Comparison of ENCODE assay signal across 19 cellular contexts in the genomic region with DNA sequence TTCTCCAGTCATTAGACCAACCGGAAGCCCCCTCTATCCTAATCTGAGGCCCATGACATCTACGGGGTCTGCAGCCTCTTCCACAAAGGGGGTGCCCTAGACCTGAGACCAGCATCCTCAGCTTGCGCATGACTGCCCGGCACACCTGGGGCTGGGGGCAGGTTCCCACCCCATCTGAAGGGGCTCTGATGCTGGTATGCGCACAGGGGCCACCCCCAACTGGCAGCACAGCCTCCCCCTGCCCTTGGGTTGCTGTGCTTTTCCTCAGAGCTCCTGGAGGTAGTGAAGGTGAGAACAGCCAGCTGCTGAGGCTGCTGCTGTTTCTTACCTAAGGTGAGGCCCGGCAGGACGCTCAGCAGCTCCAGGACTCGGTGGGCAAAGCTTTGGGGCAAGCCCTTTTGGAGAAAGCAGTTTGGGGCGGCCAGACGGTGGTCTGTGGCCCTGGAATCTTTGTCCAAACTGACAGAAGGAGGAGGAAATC. TPM values are rescaled to one million over a fixed set of nuclear protein-coding genes. Genes with fewer than 3 reads are reported as not detected.
DNase-seq lines count a peak whose midpoint lies in the region; ATAC-seq and TF ChIP-seq lines count a peak whose summit lies in the region.
"Had no signal": no experiment of that assay in that cellular context is flagged by ENCODE, and none has a peak within 500 bp of the region (broad histone marks: within the 10 kb centered on the region; RNA-seq: fewer than 3 reads in every experiment).

No MANE protein-coding gene starts in this region.

- peaks cover 11% of the 10 kb centered on the region for H3K27me3 Mint-ChIP-seq in glutamatergic neuron (ENCODE audit: unreplicated experiment)
- H3K27me3 Mint-ChIP-seq: CD4-positive, CD25-positive, alpha-beta regulatory T cell had no signal

- peaks cover 11% of the 10 kb centered on the region for H3K4me1 Mint-ChIP-seq in glutamatergic neuron (ENCODE audit: low read depth, unreplicated experiment)
- H3K4me1 Mint-ChIP-seq: CD4-positive, CD25-positive, alpha-beta regulatory T cell had no signal

- WGBS in GM23248 (ENCODE audit: low coverage in 1 of 2, low lambda C conversion rate in 2 of 2, missing lambda C conversion rate in 2 of 2), 2 experiments = 92 to 96% methylated on average over 10 of the region's 10 CpGs
- WGBS in smooth muscle cell (ENCODE audit: low lambda C conversion rate) = 94% methylated on average over 10 of the region's 10 CpGs
- WGBS in mammary epithelial cell (ENCODE audit: low coverage, missing lambda C conversion rate) = 85% methylated on average over 6 of the region's 10 CpGs

- no peak overlapping the region for H3K4me3 Mint-ChIP-seq in glutamatergic neuron (ENCODE audit: unreplicated experiment)
- H3K4me3 Mint-ChIP-seq: CD4-positive, CD25-positive, alpha-beta regulatory T cell had no signal

- H4K20me1 ChIP-seq in GM23248 (ENCODE audit: insufficient read depth) (no peaks in the 10 kb centered on the region), smooth muscle cell (ENCODE audit: low read depth) (no peaks in the 10 kb centered on the region), mammary epithelial cell (ENCODE audit: insufficient read depth, low read length) (no peaks in the 10 kb centered on the region)

- no peaks in the 10 kb centered on the region for H3K27me3 ChIP-seq in GM23248 (replicated peaks; ENCODE audit: insufficient read depth)
- no peaks in the 10 kb centered on the region for H3K27me3 ChIP-seq in H7 (ENCODE audit: control insufficient read depth, insufficient read depth, low read length)
- H3K27me3 ChIP-seq in smooth muscle cell (ENCODE audit: low read depth) = no peaks in the 10 kb centered on the region
- H3K27me3 ChIP-seq in mammary epithelial cell (ENCODE audit: insufficient read depth, low read length) = no peaks in the 10 kb centered on the region
- H3K27me3 ChIP-seq: MG63 had no signal

- H3K4me1 ChIP-seq in GM23248 (ENCODE audit: insufficient read depth) = peaks cover 14% of the 10 kb centered on the region
- no peaks in the 10 kb centered on the region for H3K4me1 ChIP-seq in smooth muscle cell (ENCODE audit: low read depth)
- no peaks in the 10 kb centered on the region for H3K4me1 ChIP-seq in mammary epithelial cell (ENCODE audit: insufficient read depth, low read length)

- DNase-seq in GM23248 (no peak), H7 (peak; percentile 62), glutamatergic neuron (peak; percentile 2), smooth muscle cell (lab: John Stamatoyannopoulos, UW; ENCODE audit: unreplicated experiment) (no peak), mammary epithelial cell (no peak)
- DNase-seq in activated naive CD4-positive, alpha-beta T cell treated with anti-CD3 and anti-CD28 coated beads, Interleukin-2, amount 50 U/mL, for 16 hours = no peak
- DNase-seq: CD4-positive, CD25-positive, alpha-beta regulatory T cell; DMS79; MG63; NCI-H1417; NCI-H1694 treated with DMSO at 0.1 percent for 48 hours; NCI-H2081 treated with DMSO at 0.1 percent for 48 hours; NCI-H2171 treated with DMSO at 0.1 percent for 48 hours; NCI-H446; NCI-H526; SHP77 treated with DMSO at 0.1 percent for 48 hours had no signal

- H3K4me2 ChIP-seq in GM23248 (ENCODE audit: unreplicated experiment) (peak overlapping the region; percentile 79), smooth muscle cell (peak overlapping the region; percentile 55), mammary epithelial cell (ENCODE audit: insufficient read depth, low read depth, low read length) (no peak overlapping the region)

- intact Hi-C loops in mammary epithelial cell (cut with micrococcal nuclease) = no loop called here

- dilution Hi-C loops in mammary epithelial cell (cut with HindIII; ENCODE audit: low sequenced_read_pairs) = loop anchor here (5.0 kb wide), 7 partner anchors 53 to 278 kb away; partner anchors contain the start of genes DGKQ, GAK and TMEM175

- CTCF ChIA-PET in mammary epithelial cell (lab: Charles Lee; ENCODE audit: low non-redundant PET) = no interaction called here

- H3K9me3 ChIP-seq in GM23248 (ENCODE audit: low read depth) (no peaks in the 10 kb centered on the region), smooth muscle cell (replicated peaks; ENCODE audit: low read depth) (no peaks in the 10 kb centered on the region), mammary epithelial cell (replicated peaks; ENCODE audit: insufficient read depth, low read length) (no peaks in the 10 kb centered on the region)
- H3K9me3 ChIP-seq: MG63 had no signal

- H3K36me3 ChIP-seq in GM23248 (ENCODE audit: low read depth) (peaks cover 4% of the 10 kb centered on the region; the same call in 1 of the 2 replicates), H7 (replicated peaks; ENCODE audit: control insufficient read depth, insufficient read depth, low read length) (no peaks in the 10 kb centered on the region), smooth muscle cell (ENCODE audit: low read depth) (no peaks in the 10 kb centered on the region), mammary epithelial cell (ENCODE audit: insufficient read depth, low read length) (peaks cover 3% of the 10 kb centered on the region)
- H3K36me3 ChIP-seq: MG63 had no signal

- peaks cover 16% of the 10 kb centered on the region for H3K36me3 Mint-ChIP-seq in glutamatergic neuron (ENCODE audit: unreplicated experiment)

- H3K27ac Mint-ChIP-seq in glutamatergic neuron (ENCODE audit: unreplicated experiment) = no peak overlapping the region

- H3F3A ChIP-seq in GM23248 (ENCODE audit: insufficient read depth) (no peaks in the 10 kb centered on the region), smooth muscle cell (ENCODE audit: low read depth) (no peaks in the 10 kb centered on the region)

- peak overlapping the region; percentile 86 for H3K27ac ChIP-seq in GM23248
- no peak overlapping the region for H3K27ac ChIP-seq in smooth muscle cell (ENCODE audit: low read depth)
- H3K27ac ChIP-seq in mammary epithelial cell (ENCODE audit: insufficient read depth, low read depth, low read length) = no peak overlapping the region

- peak overlapping the region; percentile 59; the same call in 1 of the 2 replicates for H3K9ac ChIP-seq in GM23248
- H3K9ac ChIP-seq in smooth muscle cell (ENCODE audit: low read depth) = no peak overlapping the region
- no peak overlapping the region for H3K9ac ChIP-seq in mammary epithelial cell (ENCODE audit: insufficient read depth, low read length)

- ATAC-seq in HG03457 (IDR thresholded peaks at IDR 0.05; ENCODE audit: unreplicated experiment) = no peak

- H2AFZ ChIP-seq in GM23248 = no peak overlapping the region
- H2AFZ ChIP-seq in smooth muscle cell (ENCODE audit: low read depth) = no peak overlapping the region
- H2AFZ ChIP-seq in mammary epithelial cell (ENCODE audit: low read depth, low read length) = no peak overlapping the region

- H3K4me3 ChIP-seq in GM23248 (peak overlapping the region; percentile 21; the same call in 1 of the 2 replicates), H7 (ENCODE audit: insufficient read depth, low read depth, low read length) (no peak overlapping the region), smooth muscle cell (no peak overlapping the region), mammary epithelial cell (replicated peaks in 1 of 3; ENCODE audit: insufficient read depth in 1 of 3, low read depth in 2 of 3, low read length in 3 of 3) (no peak overlapping the region)
- H3K4me3 ChIP-seq: MG63 had no signal

- no peaks in the 10 kb centered on the region for H3K9me2 ChIP-seq in GM23248 (ENCODE audit: insufficient read depth)

- TF ChIP-seq CTCF in glutamatergic neuron (IDR thresholded peaks at IDR 0.05; ENCODE audit: partially characterized antibody, unreplicated experiment) (no peak), smooth muscle cell (IDR thresholded peaks at IDR 0.05; ENCODE audit: borderline replicate concordance, insufficient read depth, poor library complexity, severe bottlenecking) (no peak), mammary epithelial cell (conservative IDR thresholded peaks at IDR 0.05 in 1 of 2, IDR thresholded peaks at IDR 0.05 in 1 of 2; ENCODE audit: extremely low read depth in 1 of 2, insufficient read depth in 1 of 2, low read depth in 1 of 2, low read length in 2 of 2) (no peak)

- peaks cover 13% of the 10 kb centered on the region for H3K9me3 Mint-ChIP-seq in glutamatergic neuron (ENCODE audit: unreplicated experiment)

- no TSS peak for BruUV-seq in mammary epithelial cell (replicated peaks; lab: Mats Ljungman, UMichigan)

- in situ Hi-C loops in GM23248 (cut with MboI) = no loop called here
- in situ Hi-C loops in mammary epithelial cell (cut with MboI; ENCODE audit: low sequenced_read_pairs in 2 of 2) = no loop called here

- no peaks in the 10 kb centered on the region for H3K79me2 ChIP-seq in GM23248 (ENCODE audit: insufficient read depth)
- no peaks in the 10 kb centered on the region for H3K79me2 ChIP-seq in smooth muscle cell (ENCODE audit: low read depth)
- H3K79me2 ChIP-seq in mammary epithelial cell (ENCODE audit: insufficient read depth, low read length) = no peaks in the 10 kb centered on the region

RNA-seq across cellular contexts. Expression of gene CPLX1, which starts 18.9 kb away (rescaled TPM):
- not detected in 2 replicates for total RNA-seq in GM23248 (2014; rRNA removed; shearing (Covaris generic))
- polyA plus RNA-seq in GM23248 (2016; fragmentation: Nextera tagmentation; extraction: Ambion mirVana) (not detected in 2 replicates), smooth muscle cell (not detected in 2 replicates), mammary epithelial cell (0.22 TPM)
- total RNA-seq in H7 (2014; rRNA removed; shearing (Covaris generic)) = 0.15 and 0.62 TPM in 2 replicates
- total RNA-seq in glutamatergic neuron (ENCODE audit: unreplicated experiment) (115 TPM), smooth muscle cell (0.58 TPM in 1 of 2 replicates, not detected in the other), mammary epithelial cell (1 to 10 TPM in 1 of 2 donors, not detected in 1; 1.1 TPM)
- polyA minus RNA-seq in mammary epithelial cell = not detected
- total RNA-seq: LHCN-M2, RPMI7951 had no signal

Comparison
In these comparisons a context has a peak if more than half of its experiments do, and no peak if none do; other contexts are left out.
1. DNase-seq: peak in H7 (single experiment) and glutamatergic neuron (single experiment); none in GM23248 (single experiment), smooth muscle cell (single experiment), mammary epithelial cell (single experiment) and activated naive CD4-positive, alpha-beta T cell treated with anti-CD3 and anti-CD28 coated beads, Interleukin-2, amount 50 U/mL, for 16 hours (single experiment).
2. RNA of gene CPLX1, which starts 18.9 kb away (total RNA-seq): 115 TPM in glutamatergic neuron (single experiment); 1.1 TPM in mammary epithelial cell, 0.15 to 0.62 TPM in H7, not detected in GM23248 and 0.58 TPM in smooth muscle cell; every median in the first group is over 10 times any median in the second.